ENCODE assay signal across 36 cellular contexts in genomic region chr20:44406572-44407100, GRCh38. TPM values are rescaled to one million over a fixed set of nuclear protein-coding genes. Genes with fewer than 3 reads are reported as not detected.
DNase-seq lines count a peak whose midpoint lies in the region; ATAC-seq and TF ChIP-seq lines count a peak whose summit lies in the region.
"Had no signal": no experiment of that assay in that cellular context is flagged by ENCODE, and none has a peak within 500 bp of the region (broad histone marks: within the 10 kb centered on the region; RNA-seq: fewer than 3 reads in every experiment).

No MANE protein-coding gene starts in this region.

- CTCF ChIA-PET in Caco-2 (lab: Charles Lee) = interaction anchor here (0.5 to 1.6 kb wide), 3 partner anchors 20 to 189 kb away, joined by 7 to 9 read pairs (median 8); no protein-coding TSS in a partner anchor
- CTCF ChIA-PET in PC-3 (lab: Charles Lee) = no interaction called here

- intact Hi-C loops in Caco-2 (cut with micrococcal nuclease; ENCODE audit: unreplicated experiment) = no loop called here
- intact Hi-C loops in PC-3 (cut with micrococcal nuclease) = no loop called here

- no peaks in the 10 kb centered on the region for H3K27me3 ChIP-seq in Caco-2 (replicated peaks; ENCODE audit: control insufficient read depth, insufficient read depth, low read length)
- no peaks in the 10 kb centered on the region for H3K27me3 ChIP-seq in PC-3 (ENCODE audit: low read length)
- no peaks in the 10 kb centered on the region for H3K27me3 ChIP-seq in mucosa of stomach (ENCODE audit: control insufficient read depth, insufficient read depth, low read length)
- H3K27me3 ChIP-seq: cardiac muscle cell, thyroid gland, vagina had no signal

- H3K79me2 ChIP-seq in PC-3 (ENCODE audit: low read length) = no peaks in the 10 kb centered on the region

- POLR2A ChIA-PET in Caco-2 (lab: Charles Lee) (interaction anchor here (1.2 to 1.6 kb wide), 2 partner anchors 10 to 12 kb away, joined by 5 to 6 read pairs; no protein-coding TSS in a partner anchor), PC-3 (lab: Charles Lee; ENCODE audit: unreplicated experiment) (no interaction called here)

- no peaks in the 10 kb centered on the region for H3F3A ChIP-seq in PC-3 (ENCODE audit: low read length, unreplicated experiment)

- H4K20me1 ChIP-seq in PC-3 (ENCODE audit: low read length) = no peaks in the 10 kb centered on the region

- H3K27ac Mint-ChIP-seq in Caco-2 (ENCODE audit: unreplicated experiment) = peak overlapping the region; percentile 86
- H3K27ac Mint-ChIP-seq: activated B cell treated with CpG ODN at 0.5 μM for 24 hours; activated naive CD8-positive, alpha-beta T cell treated with anti-CD3 and anti-CD28 coated beads, Interleukin-2, amount 10 ng/mL, durations not matched to agents 7 days and 5 days; activated T-cell treated with anti-CD3 and anti-CD28 coated beads, Interleukin-2, amount 50 U/mL, for 24 hours; CD4-positive, CD25-positive, alpha-beta regulatory T cell; effector memory CD8-positive, alpha-beta T cell; GM23338 had no signal

- no peaks in the 10 kb centered on the region for H3K27me3 Mint-ChIP-seq in Caco-2 (ENCODE audit: insufficient read depth, unreplicated experiment)
- H3K27me3 Mint-ChIP-seq: activated naive CD8-positive, alpha-beta T cell treated with anti-CD3 and anti-CD28 coated beads, Interleukin-2, amount 10 ng/mL, durations not matched to agents 7 days and 5 days had no signal

- ATAC-seq in PC-3 (no peak; the same call in 1 of the 2 replicates), HG03432 (IDR thresholded peaks at IDR 0.05; ENCODE audit: unreplicated experiment) (no peak)
- ATAC-seq: effector memory CD8-positive, alpha-beta T cell; GM23338 had no signal

- H2AFZ ChIP-seq in PC-3 (ENCODE audit: low read length) = no peak overlapping the region
- H2AFZ ChIP-seq: GM23338 had no signal

- no peaks in the 10 kb centered on the region for H3K36me3 Mint-ChIP-seq in Caco-2 (ENCODE audit: insufficient read depth, unreplicated experiment)
- H3K36me3 Mint-ChIP-seq: activated naive CD8-positive, alpha-beta T cell treated with anti-CD3 and anti-CD28 coated beads, Interleukin-2, amount 10 ng/mL, durations not matched to agents 7 days and 5 days; CD4-positive, CD25-positive, alpha-beta regulatory T cell had no signal

- in situ Hi-C loops in GM13976 (cut with MboI; ENCODE audit: low sequenced_read_pairs, unreplicated experiment) = no loop called here

- H3K9me3 ChIP-seq in Caco-2 (no peaks in the 10 kb centered on the region), PC-3 (ENCODE audit: low read length) (no peaks in the 10 kb centered on the region), mucosa of stomach (ENCODE audit: control insufficient read depth, low read length) (no peaks in the 10 kb centered on the region)
- H3K9me3 ChIP-seq: heart left ventricle, thyroid gland, vagina had no signal

- peaks cover 74% of the 10 kb centered on the region for H3K4me1 Mint-ChIP-seq in Caco-2 (ENCODE audit: low read depth, unreplicated experiment)
- H3K4me1 Mint-ChIP-seq: activated B cell treated with CpG ODN at 0.5 μM for 24 hours; activated naive CD8-positive, alpha-beta T cell treated with anti-CD3 and anti-CD28 coated beads, Interleukin-2, amount 10 ng/mL, durations not matched to agents 7 days and 5 days; CD4-positive, CD25-positive, alpha-beta regulatory T cell; GM23338 had no signal

- no peak overlapping the region for H3K4me3 ChIP-seq in Caco-2 (ENCODE audit: low read depth, low read length)
- H3K4me3 ChIP-seq in PC-3 (ENCODE audit: low read length) = no peak overlapping the region
- H3K4me3 ChIP-seq in mucosa of stomach (ENCODE audit: low read length) = no peak overlapping the region
- H3K4me3 ChIP-seq: cardiac muscle cell, GM23338, heart left ventricle, lung, thyroid gland, vagina had no signal

- H3K4me2 ChIP-seq in PC-3 (ENCODE audit: low read length) = peak overlapping the region; percentile 47
- H3K4me2 ChIP-seq: GM23338 had no signal

- H3K9me3 Mint-ChIP-seq in Caco-2 (ENCODE audit: unreplicated experiment) = peaks cover 5% of the 10 kb centered on the region
- H3K9me3 Mint-ChIP-seq: activated B cell treated with CpG ODN at 0.5 μM for 24 hours; effector memory CD8-positive, alpha-beta T cell had no signal

- H3K9me2 ChIP-seq in PC-3 (replicated peaks; ENCODE audit: low read length) = no peaks in the 10 kb centered on the region

- peaks cover 97% of the 10 kb centered on the region for H3K4me1 ChIP-seq in Caco-2
- peaks cover 35% of the 10 kb centered on the region for H3K4me1 ChIP-seq in PC-3 (ENCODE audit: insufficient read depth, low read length)
- H3K4me1 ChIP-seq in mucosa of stomach (ENCODE audit: control insufficient read depth, insufficient read depth, low read length) = peaks cover 64% of the 10 kb centered on the region
- H3K4me1 ChIP-seq: heart left ventricle, thyroid gland, vagina had no signal

- H3K36me3 ChIP-seq in Caco-2 (ENCODE audit: control insufficient read depth, insufficient read depth, low read length) = peaks cover 31% of the 10 kb centered on the region
- no peaks in the 10 kb centered on the region for H3K36me3 ChIP-seq in PC-3 (ENCODE audit: low read depth, low read length)
- H3K36me3 ChIP-seq in mucosa of stomach (ENCODE audit: control insufficient read depth, insufficient read depth, low read length) = no peaks in the 10 kb centered on the region
- H3K36me3 ChIP-seq: cardiac muscle cell, heart left ventricle, thyroid gland, vagina had no signal

- peak overlapping the region; percentile 57 for H3K9ac ChIP-seq in PC-3 (ENCODE audit: low read length)
- H3K9ac ChIP-seq in mucosa of stomach (ENCODE audit: low read length) = peak overlapping the region; percentile 11

- BruUV-seq in Caco-2 (replicated peaks; lab: Mats Ljungman, UMichigan) (no TSS peak), PC-3 (replicated peaks; lab: Mats Ljungman, UMichigan) (no TSS peak)

- TF ChIP-seq CTCF in Caco-2 (IDR thresholded peaks at IDR 0.05; ENCODE audit: insufficient read depth in 1 of 2, low read depth in 1 of 2, low read length in 1 of 2, severe bottlenecking in 1 of 2, unreplicated experiment in 1 of 2) (no peak), PC-3 (conservative IDR thresholded peaks at IDR 0.05; ENCODE audit: low read depth, low read length) (no peak), GM13976 (IDR thresholded peaks at IDR 0.05; ENCODE audit: borderline replicate concordance, control extremely low read depth, extremely low read depth, insufficient read depth, missing control alignments) (no peak)

- DNase-seq in Caco-2 (no peak), PC-3 (no peak), epithelial cell of prostate (ENCODE audit: low read depth, low spot score) (no peak), GM13976 (ENCODE audit: low spot score) (no peak), hippocampal formation (lab: John Stamatoyannopoulos, UW) (no peak), cerebellar cortex (ENCODE audit: low spot score) (no peak)
- DNase-seq: activated B cell treated with CpG ODN at 0.5 μM for 24 hours; activated CD4-positive, alpha-beta T cell treated with anti-CD3 and anti-CD28 coated beads, Interleukin-2, amount 50 U/mL, for 1 hour; activated gamma-delta T cell; activated naive CD8-positive, alpha-beta T cell treated with anti-CD3 and anti-CD28 coated beads, Interleukin-2, amount 10 ng/mL, durations not matched to agents 7 days and 5 days; activated T-cell treated with anti-CD3 and anti-CD28 coated beads, Interleukin-2, amount 50 U/mL, for 24 hours; AML-193; CD4-positive, CD25-positive, alpha-beta regulatory T cell; cortex of kidney; effector memory CD8-positive, alpha-beta T cell; KG1; MM.1S; NCI-H1436; NCI-H2107; NCI-H345; NCI-H748 treated with DMSO at 0.1 percent for 48 hours; right cardiac atrium; thyroid gland had no signal

- no peak overlapping the region for H3K4me3 Mint-ChIP-seq in Caco-2 (ENCODE audit: unreplicated experiment)
- H3K4me3 Mint-ChIP-seq: activated B cell treated with CpG ODN at 0.5 μM for 24 hours; activated naive CD8-positive, alpha-beta T cell treated with anti-CD3 and anti-CD28 coated beads, Interleukin-2, amount 10 ng/mL, durations not matched to agents 7 days and 5 days; activated T-cell treated with anti-CD3 and anti-CD28 coated beads, Interleukin-2, amount 50 U/mL, for 24 hours; CD4-positive, CD25-positive, alpha-beta regulatory T cell; effector memory CD8-positive, alpha-beta T cell; GM23338 had no signal

- H3K27ac ChIP-seq in PC-3 (ENCODE audit: low read length) = peak overlapping the region; percentile 77
- H3K27ac ChIP-seq in epithelial cell of prostate = peak overlapping the region; percentile 58
- H3K27ac ChIP-seq: cardiac muscle cell, heart left ventricle, thyroid gland, vagina had no signal

RNA-seq across cellular contexts. Expression of gene HNF4A, which starts 51.1 kb away (rescaled TPM):
- 256 and 292 TPM in 2 replicates for total RNA-seq in Caco-2 (2022)
- total RNA-seq in PC-3 (2014; rRNA removed) = not detected in 2 replicates
- total RNA-seq: A673; activated B cell treated with CpG ODN at 0.5 μM for 24 hours; activated naive CD8-positive, alpha-beta T cell treated with anti-CD3 and anti-CD28 coated beads, Interleukin-2, amount 10 ng/mL, durations not matched to agents 7 days and 5 days; aorta; CD4-positive, CD25-positive, alpha-beta regulatory T cell; fibroblast of villous mesenchyme; GM23338; heart left ventricle; kidney epithelial cell; RPMI7951; T-helper 1 cell treated with Interleukin-12 subunit alpha and Interleukin-12 subunit beta and Interleukin-4 antibody, amounts not matched to agents 30 ng/mL and 1 ng/mL, for 36 hours; thyroid gland; vagina had no signal

Comparison
In these comparisons a context has a peak if more than half of its experiments do, and no peak if none do; other contexts are left out.
1. RNA of gene HNF4A, which starts 51.1 kb away (total RNA-seq): 256 to 292 TPM in Caco-2; not detected in PC-3; every median in the first group is over 100 times any median in the second.